ENCODE assay signal across 8 cellular contexts in the genomic region with DNA sequence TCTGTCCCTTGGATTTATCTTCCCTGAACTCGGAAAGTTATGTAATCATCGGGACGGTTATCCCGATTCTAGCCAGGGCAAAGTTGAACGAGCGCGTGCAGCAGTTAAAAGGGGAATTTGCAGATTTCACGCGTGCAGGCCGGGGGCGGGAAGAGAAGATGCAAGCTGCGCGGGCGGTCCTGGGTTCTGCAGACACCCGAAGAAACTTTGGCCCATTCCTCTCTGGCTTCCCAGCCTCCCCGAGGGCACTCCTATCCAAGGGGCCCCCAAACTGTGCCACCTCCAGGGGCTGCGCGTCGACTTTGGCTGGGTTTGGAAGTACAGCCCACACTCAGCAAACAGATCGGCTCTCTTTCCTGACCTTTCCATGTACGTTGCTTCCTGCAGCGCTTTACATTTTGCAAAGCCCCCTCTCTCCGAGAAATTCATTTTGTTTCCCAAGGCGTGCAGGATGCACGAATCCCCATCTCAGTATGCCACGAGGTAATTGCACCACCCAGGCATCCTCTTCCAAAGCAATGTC. TPM values are rescaled to one million over a fixed set of nuclear protein-coding genes. Genes with fewer than 3 reads are reported as not detected.
DNase-seq lines count a peak whose midpoint lies in the region; ATAC-seq and TF ChIP-seq lines count a peak whose summit lies in the region.

No MANE protein-coding gene starts in this region.

- H3K27me3 Mint-ChIP-seq in activated T-cell treated with anti-CD3 and anti-CD28 coated beads, Interleukin-2, amount 50 U/mL, for 72 hours (ENCODE audit: low read depth): no peaks in the 10 kb centered on the region

- no peaks in the 10 kb centered on the region for H3K27me3 ChIP-seq in right atrium auricular region

- H3K4me3 Mint-ChIP-seq in activated T-cell treated with anti-CD3 and anti-CD28 coated beads, Interleukin-2, amount 50 U/mL, for 72 hours: peak overlapping the region; percentile 96 to 99

- no peaks in the 10 kb centered on the region for H3K9me3 ChIP-seq in HEK293 (ENCODE audit: control insufficient read depth, insufficient read depth, low read depth, low read length)
- H3K9me3 ChIP-seq in right atrium auricular region: no peaks in the 10 kb centered on the region

- DNase-seq in activated T-cell treated with anti-CD3 and anti-CD28 coated beads, Interleukin-2, amount 50 U/mL, for 72 hours: no peak
- peak; percentile 63 for DNase-seq in right atrium auricular region (ENCODE audit: low spot score)
- peak in 7 of 10 donors; percentile 14 to 86 (median 44) for DNase-seq in posterior cingulate gyrus

- no peaks in the 10 kb centered on the region for H3K9me3 Mint-ChIP-seq in activated T-cell treated with anti-CD3 and anti-CD28 coated beads, Interleukin-2, amount 50 U/mL, for 72 hours

- POLR2A ChIA-PET in HEK293 (lab: Yijun Ruan, JAX): interaction anchor here (0.6 to 1.3 kb wide), 2 partner anchors 13 kb away, joined by 4 to 5 read pairs; no protein-coding TSS in a partner anchor

- peaks cover 9 to 17% of the 10 kb centered on the region in 2 donors for H3K36me3 Mint-ChIP-seq in activated T-cell treated with anti-CD3 and anti-CD28 coated beads, Interleukin-2, amount 50 U/mL, for 72 hours (ENCODE audit: insufficient read depth in 2 of 2)

- intact Hi-C loops in posterior cingulate gyrus (cut with DNase I): loop anchor here (10.0 kb wide), 1 partner anchor 81 kb away; no protein-coding TSS in a partner anchor

- H3K27ac ChIP-seq in 22Rv1 (peak overlapping the region; percentile 74), HEK293 (ENCODE audit: extremely low read depth, low read depth, low read length) (peak overlapping the region; percentile 29; the same call in 1 of the 2 replicates), right atrium auricular region (peak overlapping the region; percentile 87 to 91)

- CTCF ChIA-PET in HEK293 (lab: Yijun Ruan, JAX): no interaction called here

- peak overlapping the region; percentile 30 for H3K27ac Mint-ChIP-seq in activated T-cell treated with anti-CD3 and anti-CD28 coated beads, Interleukin-2, amount 50 U/mL, for 72 hours

- no peak for ATAC-seq in activated T-cell treated with anti-CD3 and anti-CD28 coated beads, Interleukin-2, amount 50 U/mL, for 72 hours (replicated peaks in 1 of 2)
- ATAC-seq in HG03095 (IDR thresholded peaks at IDR 0.05; ENCODE audit: unreplicated experiment) (no peak), HG02798 (IDR thresholded peaks at IDR 0.05; ENCODE audit: poor library complexity, unreplicated experiment) (no peak), GM18858 (IDR thresholded peaks at IDR 0.05; ENCODE audit: unreplicated experiment) (no peak)

- H3K4me1 ChIP-seq in HEK293 (ENCODE audit: control insufficient read depth, insufficient read depth, low read length) (peaks cover 7% of the 10 kb centered on the region), right atrium auricular region (peaks cover 0 to 55% of the 10 kb centered on the region in 2 donors)

- TF ChIP-seq CTCF in 22Rv1 (IDR thresholded peaks at IDR 0.05) (no peak), HEK293 (tag by site-specific recombination; IDR thresholded peaks at IDR 0.05) (no peak), right atrium auricular region (IDR thresholded peaks at IDR 0.05) (no peak)

- peak overlapping the region; percentile 59 for H3K4me3 ChIP-seq in HEK293 (ENCODE audit: low read depth, low read length)
- H3K4me3 ChIP-seq in right atrium auricular region: peak overlapping the region; percentile 64 to 96

- H3K36me3 ChIP-seq in HEK293 (ENCODE audit: control insufficient read depth in 2 of 2, insufficient read depth in 1 of 2, low read length in 2 of 2): peaks cover 0 to 5% of the 10 kb centered on the region in 2 experiments; a peak in 1 of 3 replicates
- H3K36me3 ChIP-seq in right atrium auricular region: no peaks in the 10 kb centered on the region

- peaks cover 38% of the 10 kb centered on the region for H3K4me1 Mint-ChIP-seq in activated T-cell treated with anti-CD3 and anti-CD28 coated beads, Interleukin-2, amount 50 U/mL, for 72 hours (ENCODE audit: low read depth)

TF ChIP-seq in HEK293, 187 proteins besides CTCF, POLR2A, EP300 and RAD21 (continues in another document):
- TF ChIP-seq ZNF341 (tag by site-specific recombination; IDR thresholded peaks at IDR 0.05; ENCODE audit: low read depth) (no peak), ZNF488 (tag by site-specific recombination; IDR thresholded peaks at IDR 0.05) (no peak), MEIS1 (CRISPR knock-in tag; IDR thresholded peaks at IDR 0.05; ENCODE audit: borderline replicate concordance) (no peak), ZNF747 (tag by site-specific recombination; IDR thresholded peaks at IDR 0.05) (no peak), ELK4 (IDR thresholded peaks at IDR 0.05; ENCODE audit: borderline replicate concordance, low read depth, low read length) (no peak), ZNF274 (IDR thresholded peaks at IDR 0.05; ENCODE audit: low read length) (no peak), ZNF274 (tag by site-specific recombination; IDR thresholded peaks at IDR 0.05; ENCODE audit: borderline replicate concordance) (no peak), ZFP41 (tag by site-specific recombination; IDR thresholded peaks at IDR 0.05; ENCODE audit: borderline replicate concordance) (no peak), ZNF2 (tag by site-specific recombination; IDR thresholded peaks at IDR 0.05) (no peak), ZNF140 (tag by site-specific recombination; IDR thresholded peaks at IDR 0.05) (no peak), ZNF184 (tag by site-specific recombination; IDR thresholded peaks at IDR 0.05) (no peak), ZNF48 (tag by site-specific recombination; IDR thresholded peaks at IDR 0.05) (no peak), ZNF549 (tag by site-specific recombination; IDR thresholded peaks at IDR 0.05) (no peak), HOXA7 (CRISPR knock-in tag; IDR thresholded peaks at IDR 0.05; ENCODE audit: borderline replicate concordance) (no peak), EGR2 (tag by site-specific recombination; IDR thresholded peaks at IDR 0.05; ENCODE audit: low read depth) (peak; percentile 19; the same call in 1 of the 2 replicates)
- TF ChIP-seq, protein P1, sequence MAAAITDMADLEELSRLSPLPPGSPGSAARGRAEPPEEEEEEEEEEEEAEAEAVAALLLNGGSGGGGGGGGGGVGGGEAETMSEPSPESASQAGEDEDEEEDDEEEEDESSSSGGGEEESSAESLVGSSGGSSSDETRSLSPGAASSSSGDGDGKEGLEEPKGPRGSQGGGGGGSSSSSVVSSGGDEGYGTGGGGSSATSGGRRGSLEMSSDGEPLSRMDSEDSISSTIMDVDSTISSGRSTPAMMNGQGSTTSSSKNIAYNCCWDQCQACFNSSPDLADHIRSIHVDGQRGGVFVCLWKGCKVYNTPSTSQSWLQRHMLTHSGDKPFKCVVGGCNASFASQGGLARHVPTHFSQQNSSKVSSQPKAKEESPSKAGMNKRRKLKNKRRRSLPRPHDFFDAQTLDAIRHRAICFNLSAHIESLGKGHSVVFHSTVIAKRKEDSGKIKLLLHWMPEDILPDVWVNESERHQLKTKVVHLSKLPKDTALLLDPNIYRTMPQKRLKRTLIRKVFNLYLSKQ (tag by site-specific recombination; IDR thresholded peaks at IDR 0.05; ENCODE audit: borderline replicate concordance): no peak
- TF ChIP-seq, protein P2, sequence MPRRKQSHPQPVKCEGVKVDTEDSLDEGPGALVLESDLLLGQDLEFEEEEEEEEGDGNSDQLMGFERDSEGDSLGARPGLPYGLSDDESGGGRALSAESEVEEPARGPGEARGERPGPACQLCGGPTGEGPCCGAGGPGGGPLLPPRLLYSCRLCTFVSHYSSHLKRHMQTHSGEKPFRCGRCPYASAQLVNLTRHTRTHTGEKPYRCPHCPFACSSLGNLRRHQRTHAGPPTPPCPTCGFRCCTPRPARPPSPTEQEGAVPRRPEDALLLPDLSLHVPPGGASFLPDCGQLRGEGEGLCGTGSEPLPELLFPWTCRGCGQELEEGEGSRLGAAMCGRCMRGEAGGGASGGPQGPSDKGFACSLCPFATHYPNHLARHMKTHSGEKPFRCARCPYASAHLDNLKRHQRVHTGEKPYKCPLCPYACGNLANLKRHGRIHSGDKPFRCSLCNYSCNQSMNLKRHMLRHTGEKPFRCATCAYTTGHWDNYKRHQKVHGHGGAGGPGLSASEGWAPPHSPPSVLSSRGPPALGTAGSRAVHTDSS (tag by site-specific recombination; IDR thresholded peaks at IDR 0.05): no peak

RNA-seq across cellular contexts. Expression of gene PPP1CC, which starts 0.9 kb away (rescaled TPM):
- 100 to 1,000 TPM; 302 to 332 TPM for total RNA-seq in activated T-cell treated with anti-CD3 and anti-CD28 coated beads, Interleukin-2, amount 50 U/mL, for 72 hours
- 100 to 1,000 TPM in 1 of 2 donors, 10 to 100 TPM in 1; 99.5 to 199 TPM for total RNA-seq in right atrium auricular region

RNA-seq across cellular contexts. Expression of gene HVCN1, which starts 54.7 kb away (rescaled TPM):
- 10 to 100 TPM; 10.5 to 12.8 TPM for total RNA-seq in activated T-cell treated with anti-CD3 and anti-CD28 coated beads, Interleukin-2, amount 50 U/mL, for 72 hours
- total RNA-seq in right atrium auricular region: 10 to 100 TPM; 21.7 to 24.1 TPM

Comparison
In these comparisons a context has a peak if more than half of its experiments do, and no peak if none do; other contexts are left out.
1. H3K27ac ChIP-seq: peak in every context shown above with its lines; median percentile 89 in right atrium auricular region; 74 in 22Rv1; 29 in HEK293.
2. DNase-seq: peak in right atrium auricular region (single experiment) and posterior cingulate gyrus (7 of 10); none in activated T-cell treated with anti-CD3 and anti-CD28 coated beads, Interleukin-2, amount 50 U/mL, for 72 hours (0 of 2).